In genomic region chr11:64318694-64319420, GRCh38 we compare ENCODE assay signal across 9 cellular contexts. TPM values are rescaled to one million over a fixed set of nuclear protein-coding genes. Genes with fewer than 3 reads are reported as not detected.
DNase-seq lines count a peak whose midpoint lies in the region; ATAC-seq and TF ChIP-seq lines count a peak whose summit lies in the region.
"Had no signal": no experiment of that assay in that cellular context is flagged by ENCODE, and none has a peak within 500 bp of the region (broad histone marks: within the 10 kb centered on the region; RNA-seq: fewer than 3 reads in every experiment).

No MANE protein-coding gene starts in this region.

- CTCF ChIA-PET in BJ (lab: Yijun Ruan, JAX), result interaction anchor here (1.3 to 2.7 kb wide), 5 partner anchors 13 to 114 kb away, joined by 3 to 20 read pairs (median 7); no protein-coding TSS in a partner anchor

- POLR2A ChIA-PET in BJ (lab: Charles Lee), result no interaction called here

- H3K4me3 ChIP-seq in BJ (ENCODE audit: low read depth, low read length), result peak overlapping the region; percentile 98
- peak overlapping the region; percentile 72 for H3K4me3 ChIP-seq in Loucy (ENCODE audit: low read length, poor library complexity, severe bottlenecking)
- peak overlapping the region; percentile 68 to 99 (median 93) for H3K4me3 ChIP-seq in dorsolateral prefrontal cortex

- peaks cover 7% of the 10 kb centered on the region; the same call in 1 of the 2 replicates for H3F3A ChIP-seq in Loucy (ENCODE audit: low read depth)

- peak overlapping the region in 58 of 59 donors; percentile 93 to 100 (median 100) for H3K27ac ChIP-seq in dorsolateral prefrontal cortex

- H3K27me3 Mint-ChIP-seq in natural killer cell treated with Interleukin-12 subunit alpha and Interleukin-12 subunit beta and Interleukin-15 and Interleukin-18, amount 100 ng/mL, for 72 hours, result no peaks in the 10 kb centered on the region

- H4K20me1 ChIP-seq in Loucy (ENCODE audit: insufficient read depth, low read length, poor library complexity, severe bottlenecking), result peaks cover 10% of the 10 kb centered on the region

- intact Hi-C loops in dorsolateral prefrontal cortex (cut with DNase I), result loop anchor here (1.0 to 10.0 kb wide), 5 partner anchors 14 to 326 kb away; partner anchors contain the start of genes ESRRA (in 1 of the 2) and RPS6KA4 (in 1 of the 2)

- H3K36me3 Mint-ChIP-seq in natural killer cell treated with Interleukin-12 subunit alpha and Interleukin-12 subunit beta and Interleukin-15 and Interleukin-18, amount 100 ng/mL, for 72 hours, result no peaks in the 10 kb centered on the region

- H3K36me3 ChIP-seq in BJ (ENCODE audit: control insufficient read depth, insufficient read depth, low read length) (peaks cover 22% of the 10 kb centered on the region), Loucy (ENCODE audit: insufficient read depth, low read length) (peaks cover 7% of the 10 kb centered on the region; the same call in 1 of the 2 replicates)

- H2AFZ ChIP-seq in Loucy (ENCODE audit: low read length), result peak overlapping the region; percentile 87

- TF ChIP-seq CTCF in BJ (IDR thresholded peaks at IDR 0.05; ENCODE audit: insufficient read depth, low read depth, low read length) (no peak), Loucy (conservative IDR thresholded peaks at IDR 0.05; ENCODE audit: low read length) (no peak), dorsolateral prefrontal cortex (IDR thresholded peaks at IDR 0.05 in 54 of 56, conservative IDR thresholded peaks at IDR 0.05 in 2 of 56; ENCODE audit: low read depth in 1 of 56, partially characterized antibody in 56 of 56) (no peak)

- peak overlapping the region; percentile 77 for H3K9ac ChIP-seq in Loucy (ENCODE audit: low read depth, low read length, poor library complexity, severe bottlenecking)

- no peaks in the 10 kb centered on the region for H3K9me3 Mint-ChIP-seq in natural killer cell treated with Interleukin-12 subunit alpha and Interleukin-12 subunit beta and Interleukin-15 and Interleukin-18, amount 100 ng/mL, for 72 hours

- H3K79me2 ChIP-seq in Loucy (ENCODE audit: insufficient read depth, low read length), result peaks cover 46% of the 10 kb centered on the region

- no peaks in the 10 kb centered on the region for H3K9me3 ChIP-seq in Loucy (ENCODE audit: insufficient read depth, low read depth, low read length)

- H3K27me3 ChIP-seq in BJ (ENCODE audit: control insufficient read depth, insufficient read depth, low read length) (no peaks in the 10 kb centered on the region), Loucy (ENCODE audit: insufficient read depth, low read length, poor library complexity, severe bottlenecking) (no peaks in the 10 kb centered on the region), dorsolateral prefrontal cortex (no peaks in the 10 kb centered on the region)

- peaks cover 39 to 45% of the 10 kb centered on the region in 2 donors for H3K4me1 Mint-ChIP-seq in natural killer cell treated with Interleukin-12 subunit alpha and Interleukin-12 subunit beta and Interleukin-15 and Interleukin-18, amount 100 ng/mL, for 72 hours (ENCODE audit: low read depth in 2 of 2)

- H3K27ac Mint-ChIP-seq in natural killer cell treated with Interleukin-12 subunit alpha and Interleukin-12 subunit beta and Interleukin-15 and Interleukin-18, amount 100 ng/mL, for 72 hours, result peak overlapping the region; percentile 93 to 97

- H3K4me2 ChIP-seq in Loucy (ENCODE audit: low read depth, low read length, poor library complexity, severe bottlenecking), result peak overlapping the region; percentile 57

- peak overlapping the region; percentile 89 for H3K4me3 Mint-ChIP-seq in natural killer cell treated with Interleukin-12 subunit alpha and Interleukin-12 subunit beta and Interleukin-15 and Interleukin-18, amount 100 ng/mL, for 72 hours

- no peak for ATAC-seq in natural killer cell treated with Interleukin-12 subunit alpha and Interleukin-12 subunit beta and Interleukin-15 and Interleukin-18, amount 100 ng/mL, for 72 hours
- ATAC-seq in HG03039 (IDR thresholded peaks at IDR 0.05; ENCODE audit: unreplicated experiment), result no peak

- DNase-seq in BJ (ENCODE audit: low read depth) (no peak), dorsolateral prefrontal cortex (no peak), pons (ENCODE audit: low spot score) (no peak), SW 1271 (lab: John Stamatoyannopoulos, UW) (no peak), NCI-H1436 treated with DMSO at 0.1 percent for 48 hours (lab: John Stamatoyannopoulos, UW) (no peak)
- no peak for DNase-seq in natural killer cell treated with Interleukin-12 subunit alpha and Interleukin-12 subunit beta and Interleukin-15 and Interleukin-18, amount 100 ng/mL, for 72 hours (ENCODE audit: low spot score)

- no peaks in the 10 kb centered on the region for H3K9me2 ChIP-seq in Loucy (replicated peaks; ENCODE audit: low read depth, low read length)

- H3K4me1 ChIP-seq in Loucy (ENCODE audit: insufficient read depth, low read length, poor library complexity, severe bottlenecking), result peaks cover 22% of the 10 kb centered on the region

RNA-seq across cellular contexts. Expression of gene PRDX5, which starts 0.9 kb away (rescaled TPM):
- polyA plus RNA-seq in BJ (2011; rRNA removed), result 398 and 468 TPM in 2 replicates
- polyA minus RNA-seq in BJ (2011; rRNA and poly(A)+ RNA removed), result 62.2 and 102 TPM in 2 replicates
- 100 to 1,000 TPM; 101 to 340 (median 208) TPM for total RNA-seq in dorsolateral prefrontal cortex
- total RNA-seq in natural killer cell treated with Interleukin-12 subunit alpha and Interleukin-12 subunit beta and Interleukin-15 and Interleukin-18, amount 100 ng/mL, for 72 hours, result 100 to 1,000 TPM in 1 of 2 donors, 10 to 100 TPM in 1; 83.5 to 116 TPM

RNA-seq across cellular contexts. Expression of gene TRMT112, which starts 1.5 kb away (rescaled TPM):
- polyA plus RNA-seq in BJ (2011; rRNA removed), result 154 and 189 TPM in 2 replicates
- polyA minus RNA-seq in BJ (2011; rRNA and poly(A)+ RNA removed), result 37.3 and 47.2 TPM in 2 replicates
- 100 to 1,000 TPM in 110 of 120 experiments, 10 to 100 TPM in 10; 72.8 to 158 (median 122) TPM for total RNA-seq in dorsolateral prefrontal cortex
- total RNA-seq in natural killer cell treated with Interleukin-12 subunit alpha and Interleukin-12 subunit beta and Interleukin-15 and Interleukin-18, amount 100 ng/mL, for 72 hours, result 100 to 1,000 TPM; 171 to 203 TPM

RNA-seq across cellular contexts. Expression of gene ESRRA, which starts 13.5 kb away (rescaled TPM):
- polyA plus RNA-seq in BJ (2011; rRNA removed), result 8.9 and 17.4 TPM in 2 replicates
- 8.5 and 11.2 TPM in 2 replicates for polyA minus RNA-seq in BJ (2011; rRNA and poly(A)+ RNA removed)
- 10 to 100 TPM; 20.7 to 65.0 (median 36.4) TPM for total RNA-seq in dorsolateral prefrontal cortex
- total RNA-seq in natural killer cell treated with Interleukin-12 subunit alpha and Interleukin-12 subunit beta and Interleukin-15 and Interleukin-18, amount 100 ng/mL, for 72 hours, result 100 to 1,000 TPM in 1 of 2 donors, 10 to 100 TPM in 1; 67.2 to 116 TPM

RNA-seq across cellular contexts. Expression of gene CATSPERZ, which starts 18.7 kb away (rescaled TPM):
- polyA plus RNA-seq in BJ (2011; rRNA removed), result not detected in 2 replicates
- not detected in 2 replicates for polyA minus RNA-seq in BJ (2011; rRNA and poly(A)+ RNA removed)
- 1 to 10 TPM in 115 of 120 experiments, under 1 TPM in 3, not detected in 2; 0.69 to 9.3 (median 3.0) TPM for total RNA-seq in dorsolateral prefrontal cortex
- not detected for total RNA-seq in natural killer cell treated with Interleukin-12 subunit alpha and Interleukin-12 subunit beta and Interleukin-15 and Interleukin-18, amount 100 ng/mL, for 72 hours
- total RNA-seq: H4 had no signal

RNA-seq across cellular contexts. Expression of gene CCDC88B, which starts 21.1 kb away (rescaled TPM):
- polyA plus RNA-seq in BJ (2011; rRNA removed), result 0.49 and 0.66 TPM in 2 replicates
- 0.09 TPM in 1 of 2 replicates, not detected in the other for polyA minus RNA-seq in BJ (2011; rRNA and poly(A)+ RNA removed)
- total RNA-seq in dorsolateral prefrontal cortex, result 10 to 100 TPM in 97 of 120 experiments, 1 to 10 TPM in 23; 7.7 to 30.7 (median 13.8) TPM
- total RNA-seq in natural killer cell treated with Interleukin-12 subunit alpha and Interleukin-12 subunit beta and Interleukin-15 and Interleukin-18, amount 100 ng/mL, for 72 hours, result 100 to 1,000 TPM; 172 to 224 TPM
